In genomic region chr2:28047698-28048097, GRCh38 we compare ENCODE assay signal across 14 cellular contexts.
DNase-seq lines count a peak whose midpoint lies in the region; FAIRE-seq and TF ChIP-seq lines count a peak whose summit lies in the region.
"Had no signal": no experiment of that assay in that cellular context is flagged by ENCODE, and none has a peak within 500 bp of the region (broad histone marks: within the 10 kb centered on the region; RNA-seq: fewer than 3 reads in every experiment).

No MANE protein-coding gene starts in this region.

- no peak for FAIRE-seq in RCC 7860 (lab: Jason Lieb, UNC)
- FAIRE-seq: D721Med, small intestine had no signal

- H3K4me3 ChIP-seq in lower leg skin (ENCODE audit: low read depth, poor library complexity, severe bottlenecking) = no peak overlapping the region

- intact Hi-C loops in lower leg skin (cut with DNase I; ENCODE audit: low total_unique reads) = no loop called here

- TF ChIP-seq POLR2A in lower leg skin (IDR thresholded peaks at IDR 0.05) = no peak

- peak; percentile 65 for DNase-seq in ELR (ENCODE audit: low read depth)
- peak; percentile 55 for DNase-seq in NCI-H526 treated with DMSO at 0.1 percent for 48 hours (lab: John Stamatoyannopoulos, UW)
- peak; percentile 82 for DNase-seq in dedifferentiated amniotic fluid mesenchymal stem cell (ENCODE audit: extremely low spot score)
- DNase-seq in pons (ENCODE audit: low spot score) = peak; percentile 9
- no peak for DNase-seq in RCC 7860 (ENCODE audit: low spot score)
- no peak for DNase-seq in lower leg skin (ENCODE audit: low spot score in 2 of 2)
- no peak for DNase-seq in NCI-H1105 treated with DMSO at 0.1 percent for 48 hours (lab: John Stamatoyannopoulos, UW)
- DNase-seq in activated T-cell treated with anti-CD3 and anti-CD28 coated beads, Interleukin-2, amount 50 U/mL, for 48 hours = no peak
- DNase-seq: activated CD4-positive, alpha-beta T cell treated with anti-CD3 and anti-CD28 coated beads, Interleukin-2, amount 50 U/mL, for 48 hours; activated naive CD4-positive, alpha-beta T cell treated with anti-CD3 and anti-CD28 coated beads, Interleukin-2, amount 10 ng/mL, durations not matched to agents 7 days and 5 days; Kasumi-1; NCI-H2227 treated with DMSO at 0.1 percent for 48 hours; small intestine had no signal

- no peak for TF ChIP-seq CTCF in lower leg skin (IDR thresholded peaks at IDR 0.05)

Comparison
In these comparisons a context has a peak if more than half of its experiments do, and no peak if none do; other contexts are left out.
1. DNase-seq: peak in ELR (single experiment), NCI-H526 treated with DMSO at 0.1 percent for 48 hours (single experiment), dedifferentiated amniotic fluid mesenchymal stem cell (single experiment) and pons (single experiment); none in RCC 7860 (single experiment), lower leg skin (0 of 2), NCI-H1105 treated with DMSO at 0.1 percent for 48 hours (single experiment) and activated T-cell treated with anti-CD3 and anti-CD28 coated beads, Interleukin-2, amount 50 U/mL, for 48 hours (0 of 2).